In the genomic region with DNA sequence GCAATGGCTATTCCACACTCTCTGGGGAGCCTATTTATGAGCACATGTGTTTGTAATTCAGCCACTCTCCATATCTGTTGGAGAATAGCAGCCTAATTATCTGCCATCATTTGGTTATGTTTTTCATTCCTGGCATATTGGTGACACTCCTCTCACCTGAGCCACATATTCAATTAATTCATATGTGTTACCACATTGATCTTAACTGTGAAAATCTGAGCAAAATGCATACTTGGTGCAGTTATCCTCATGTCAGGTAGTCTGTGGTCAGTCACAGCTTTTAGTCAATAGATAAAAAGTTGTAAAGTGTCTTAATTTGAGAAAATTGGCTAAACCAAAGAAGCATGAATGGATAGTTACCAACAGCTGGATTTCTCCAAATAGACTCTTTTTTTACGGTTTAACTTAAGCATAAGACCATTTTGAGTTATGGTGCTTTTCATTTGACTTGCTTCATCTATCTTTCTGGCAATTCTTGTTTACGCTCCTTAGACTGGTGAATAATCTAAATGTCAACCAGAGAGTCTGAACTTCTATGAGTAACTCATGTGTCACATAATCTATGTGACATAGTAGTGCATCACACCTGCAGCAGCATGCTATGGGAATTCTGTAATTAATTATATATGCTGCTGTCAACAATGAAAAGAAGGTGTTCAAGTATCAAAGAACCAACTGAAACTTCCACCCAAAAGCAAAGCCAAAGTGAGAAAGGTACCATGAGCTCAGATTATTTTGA, we compare ENCODE assay signal across 17 cellular contexts.
A peak's percentile ranks its signal among the peaks of the same experiment; 100 is the strongest.
DNase-seq lines count a peak whose midpoint lies in the region; ATAC-seq, FAIRE-seq and TF ChIP-seq lines count a peak whose summit lies in the region.
"Had no signal": no experiment of that assay in that cellular context is flagged by ENCODE, and none has a peak within 500 bp of the region (broad histone marks: within the 10 kb centered on the region; RNA-seq: fewer than 3 reads in every experiment).

No MANE protein-coding gene starts in this region.

- H3K4me1 ChIP-seq in CD8-positive, alpha-beta T cell (ENCODE audit: insufficient read depth, low read length): peaks cover 80% of the 10 kb centered on the region
- H3K4me1 ChIP-seq in prostate gland (replicated peaks): no peaks in the 10 kb centered on the region
- H3K4me1 ChIP-seq: adrenal gland had no signal

- no peaks in the 10 kb centered on the region for H3K9me3 ChIP-seq in CD8-positive, alpha-beta T cell (ENCODE audit: low read length)
- H3K9me3 ChIP-seq in prostate gland: no peaks in the 10 kb centered on the region
- H3K9me3 ChIP-seq: adrenal gland, HAP-1, left lung, right lobe of liver had no signal

- CTCF ChIA-PET in CD8-positive, alpha-beta T cell (lab: Charles Lee): interaction anchor here (1.5 to 4.0 kb wide), 4 partner anchors 10 to 100 kb away, joined by 5 to 28 read pairs (median 12); no protein-coding TSS in a partner anchor

- no peaks in the 10 kb centered on the region for H3K27me3 Mint-ChIP-seq in CD8-positive, alpha-beta T cell (ENCODE audit: low read depth)
- H3K27me3 Mint-ChIP-seq in activated T-helper 1 cell treated with anti-CD3 and anti-CD28 coated beads, Interleukin-12 subunit alpha, Interleukin-12 subunit beta, Interleukin-2, Interleukin-4 antibody, amounts not matched to agents 30 ng/mL and 10 ng/mL and 1 ng/mL, durations not matched to agents 14 hours and 24 hours and 36 hours (ENCODE audit: insufficient read depth): no peaks in the 10 kb centered on the region
- no peaks in the 10 kb centered on the region for H3K27me3 Mint-ChIP-seq in naive B cell

- no peaks in the 10 kb centered on the region for H3K9me3 Mint-ChIP-seq in CD8-positive, alpha-beta T cell
- no peaks in the 10 kb centered on the region for H3K9me3 Mint-ChIP-seq in activated T-helper 1 cell treated with anti-CD3 and anti-CD28 coated beads, Interleukin-12 subunit alpha, Interleukin-12 subunit beta, Interleukin-2, Interleukin-4 antibody, amounts not matched to agents 30 ng/mL and 10 ng/mL and 1 ng/mL, durations not matched to agents 14 hours and 24 hours and 36 hours
- H3K9me3 Mint-ChIP-seq in naive B cell: no peaks in the 10 kb centered on the region

- 94% methylated on average over 2 of the region's 2 CpGs for WGBS in prostate gland

- peaks cover 9% of the 10 kb centered on the region for H3K36me3 Mint-ChIP-seq in CD8-positive, alpha-beta T cell
- H3K36me3 Mint-ChIP-seq in activated T-helper 1 cell treated with anti-CD3 and anti-CD28 coated beads, Interleukin-12 subunit alpha, Interleukin-12 subunit beta, Interleukin-2, Interleukin-4 antibody, amounts not matched to agents 30 ng/mL and 10 ng/mL and 1 ng/mL, durations not matched to agents 14 hours and 24 hours and 36 hours (ENCODE audit: low read depth): peaks cover 14% of the 10 kb centered on the region
- peaks cover 0 to 8% of the 10 kb centered on the region in 2 donors for H3K36me3 Mint-ChIP-seq in naive B cell

- H3K27me3 ChIP-seq in CD8-positive, alpha-beta T cell (ENCODE audit: insufficient read depth, low read length): no peaks in the 10 kb centered on the region
- no peaks in the 10 kb centered on the region for H3K27me3 ChIP-seq in prostate gland (replicated peaks; ENCODE audit: insufficient read depth)
- H3K27me3 ChIP-seq: adrenal gland, left lung, right lobe of liver had no signal

- no peak for TF ChIP-seq CTCF in CD8-positive, alpha-beta T cell (IDR thresholded peaks at IDR 0.05)
- no peak for TF ChIP-seq CTCF in prostate gland (IDR thresholded peaks at IDR 0.05)

- no peak for TF ChIP-seq POLR2A in prostate gland (IDR thresholded peaks at IDR 0.05)

- FAIRE-seq in GM19239 (lab: Jason Lieb, UNC): peak; percentile 63
- FAIRE-seq: RCC 7860 had no signal

- intact Hi-C loops in CD8-positive, alpha-beta T cell (cut with DNase I, micrococcal nuclease): loop anchor here in 1 of 2 experiments (1.0 kb wide), 1 partner anchor 11 kb away; no protein-coding TSS in a partner anchor
- intact Hi-C loops in activated T-helper 1 cell treated with anti-CD3 and anti-CD28 coated beads, Interleukin-12 subunit alpha, Interleukin-12 subunit beta, Interleukin-2, Interleukin-4 antibody, amounts not matched to agents 30 ng/mL and 10 ng/mL and 1 ng/mL, durations not matched to agents 14 hours and 24 hours and 36 hours (cut with micrococcal nuclease): loop anchor here (1.0 kb wide), 2 partner anchors 63 to 75 kb away; no protein-coding TSS in a partner anchor
- intact Hi-C loops in prostate gland (cut with DNase I): no loop called here

- H3K4me3 Mint-ChIP-seq in CD8-positive, alpha-beta T cell: no peak overlapping the region
- H3K4me3 Mint-ChIP-seq in activated T-helper 1 cell treated with anti-CD3 and anti-CD28 coated beads, Interleukin-12 subunit alpha, Interleukin-12 subunit beta, Interleukin-2, Interleukin-4 antibody, amounts not matched to agents 30 ng/mL and 10 ng/mL and 1 ng/mL, durations not matched to agents 14 hours and 24 hours and 36 hours: peak overlapping the region; percentile 16
- peak overlapping the region in 5 of 8 donors; percentile 7 to 59 (median 36) for H3K4me3 Mint-ChIP-seq in naive B cell

- ATAC-seq in CD8-positive, alpha-beta T cell: no peak
- no peak for ATAC-seq in naive B cell (ENCODE audit: low read depth in 2 of 2)
- ATAC-seq: left lung, right lobe of liver had no signal

- no peak overlapping the region for H3K4me3 ChIP-seq in CD8-positive, alpha-beta T cell (ENCODE audit: low read depth, low read length)
- H3K4me3 ChIP-seq in prostate gland: no peak overlapping the region
- H3K4me3 ChIP-seq: adrenal gland, HAP-1, left lung, right lobe of liver had no signal

- H3K36me3 ChIP-seq in CD8-positive, alpha-beta T cell (ENCODE audit: insufficient read depth, low read length): no peaks in the 10 kb centered on the region
- H3K36me3 ChIP-seq in prostate gland: no peaks in the 10 kb centered on the region
- H3K36me3 ChIP-seq: adrenal gland, HAP-1, left lung, right lobe of liver had no signal

- POLR2A ChIA-PET in CD8-positive, alpha-beta T cell (lab: Charles Lee): interaction anchor here (0.8 to 6.9 kb wide), 5 partner anchors 10 to 64 kb away, joined by 4 to 38 read pairs (median 6); no protein-coding TSS in a partner anchor

- no peak overlapping the region for H3K27ac ChIP-seq in CD8-positive, alpha-beta T cell (ENCODE audit: low read depth, low read length)
- no peak overlapping the region for H3K27ac ChIP-seq in prostate gland
- H3K27ac ChIP-seq: adrenal gland, HL-60, right lobe of liver had no signal

- H3K27ac Mint-ChIP-seq in CD8-positive, alpha-beta T cell: peak overlapping the region; percentile 69
- H3K27ac Mint-ChIP-seq in activated T-helper 1 cell treated with anti-CD3 and anti-CD28 coated beads, Interleukin-12 subunit alpha, Interleukin-12 subunit beta, Interleukin-2, Interleukin-4 antibody, amounts not matched to agents 30 ng/mL and 10 ng/mL and 1 ng/mL, durations not matched to agents 14 hours and 24 hours and 36 hours: peak overlapping the region; percentile 82
- H3K27ac Mint-ChIP-seq in naive B cell: peak overlapping the region in 5 of 6 donors; percentile 8 to 96 (median 84)

- no peak for DNase-seq in CD8-positive, alpha-beta T cell
- no peak for DNase-seq in GM19239 (ENCODE audit: insufficient read length, low spot score)
- DNase-seq in activated T-helper 1 cell treated with anti-CD3 and anti-CD28 coated beads, Interleukin-12 subunit alpha, Interleukin-12 subunit beta, Interleukin-2, Interleukin-4 antibody, amounts not matched to agents 30 ng/mL and 10 ng/mL and 1 ng/mL, durations not matched to agents 14 hours and 24 hours and 36 hours (ENCODE audit: low spot score): no peak
- no peak for DNase-seq in naive B cell
- no peak for DNase-seq in prostate gland (ENCODE audit: low spot score)
- no peak for DNase-seq in NCI-H2081 (lab: John Stamatoyannopoulos, UW)
- DNase-seq in OCI-M2 (lab: John Stamatoyannopoulos, UW; ENCODE audit: unreplicated experiment): no peak
- DNase-seq: activated CD4-positive, alpha-beta T cell treated with anti-CD3 and anti-CD28 coated beads for 48 hours; adrenal gland; GDM1; left lung; NCI-H1436 treated with DMSO at 0.1 percent for 48 hours; NCI-H446 treated with DMSO at 0.1 percent for 48 hours; right lobe of liver had no signal

- peaks cover 88% of the 10 kb centered on the region for H3K4me1 Mint-ChIP-seq in CD8-positive, alpha-beta T cell (ENCODE audit: low read depth)
- peaks cover 83% of the 10 kb centered on the region for H3K4me1 Mint-ChIP-seq in activated T-helper 1 cell treated with anti-CD3 and anti-CD28 coated beads, Interleukin-12 subunit alpha, Interleukin-12 subunit beta, Interleukin-2, Interleukin-4 antibody, amounts not matched to agents 30 ng/mL and 10 ng/mL and 1 ng/mL, durations not matched to agents 14 hours and 24 hours and 36 hours (ENCODE audit: low read depth)
- H3K4me1 Mint-ChIP-seq in naive B cell: peaks cover 58 to 89% (median 79%) of the 10 kb centered on the region in 3 donors
